8 cellular contexts compared by ENCODE assay signal in genomic region chrX:51894697-51895336, GRCh38. TPM values are rescaled to one million over a fixed set of nuclear protein-coding genes. Genes with fewer than 3 reads are reported as not detected.
DNase-seq lines count a peak whose midpoint lies in the region; ATAC-seq and TF ChIP-seq lines count a peak whose summit lies in the region.

No MANE protein-coding gene starts in this region.

- POLR2A ChIA-PET in CD4-positive, alpha-beta memory T cell (lab: Charles Lee; ENCODE audit: partially characterized antibody), result no interaction called here

- WGBS in right cardiac atrium, result 12% methylated on average over 25 of the region's 25 CpGs

- H3K27me3 ChIP-seq in CD4-positive, alpha-beta memory T cell (ENCODE audit: insufficient read depth, low read length), result no peaks in the 10 kb centered on the region
- no peaks in the 10 kb centered on the region for H3K27me3 ChIP-seq in right cardiac atrium (ENCODE audit: control insufficient read depth, insufficient read depth)

- peaks cover 11% of the 10 kb centered on the region for H3K4me1 ChIP-seq in CD4-positive, alpha-beta memory T cell (ENCODE audit: insufficient read depth, low read length)
- H3K4me1 ChIP-seq in right cardiac atrium (ENCODE audit: control insufficient read depth, insufficient read depth, low read length), result peaks cover 4% of the 10 kb centered on the region

- H3K27ac ChIP-seq in CD4-positive, alpha-beta memory T cell (ENCODE audit: low read depth, low read length), result no peak overlapping the region
- H3K27ac ChIP-seq in right cardiac atrium (ENCODE audit: low read length), result peak overlapping the region; percentile 45

- CTCF ChIA-PET in CD4-positive, alpha-beta memory T cell (lab: Charles Lee; ENCODE audit: partially characterized antibody), result no interaction called here

- peak overlapping the region; percentile 61 to 97 (median 84) for H3K4me3 Mint-ChIP-seq in CD4-positive, alpha-beta memory T cell

- no peak for DNase-seq in CD4-positive, alpha-beta memory T cell
- no peak for DNase-seq in activated naive CD4-positive, alpha-beta T cell treated with anti-CD3 and anti-CD28 coated beads, Interleukin-2, amount 50 U/mL, for 72 hours (ENCODE audit: low spot score in 2 of 2)
- DNase-seq in right cardiac atrium, result peak in 2 of 3 donors; percentile 65 to 68
- no peak for DNase-seq in retinal pigment epithelial cell (ENCODE audit: low read depth)
- DNase-seq in NCI-H2029 treated with DMSO at 0.1 percent for 48 hours (lab: John Stamatoyannopoulos, UW), result no peak
- DNase-seq in stimulated activated CD4-positive, alpha-beta T cell treated with anti-CD3 and anti-CD28 coated beads, Interleukin-4, amount 100 ng/mL, for 4 hours, result no peak

- no peaks in the 10 kb centered on the region for H3K9me3 ChIP-seq in CD4-positive, alpha-beta memory T cell (ENCODE audit: control insufficient read depth in 1 of 2, low read length in 2 of 2)
- no peaks in the 10 kb centered on the region for H3K9me3 ChIP-seq in right cardiac atrium (ENCODE audit: control insufficient read depth, low read length)

- intact Hi-C loops in CD4-positive, alpha-beta memory T cell (cut with micrococcal nuclease), result no loop called here
- intact Hi-C loops in right cardiac atrium (cut with DNase I), result no loop called here

- no peak overlapping the region for H3K27ac Mint-ChIP-seq in CD4-positive, alpha-beta memory T cell
- peak overlapping the region; percentile 92 to 97 for H3K27ac Mint-ChIP-seq in activated naive CD4-positive, alpha-beta T cell treated with anti-CD3 and anti-CD28 coated beads, Interleukin-2, amount 50 U/mL, for 72 hours

- H3K4me3 ChIP-seq in CD4-positive, alpha-beta memory T cell (ENCODE audit: low read length in 2 of 2), result no peak overlapping the region
- H3K4me3 ChIP-seq in right cardiac atrium (ENCODE audit: low read length) (peak overlapping the region; percentile 68), retinal pigment epithelial cell (ENCODE audit: low read length) (peak overlapping the region; percentile 85)

- H3K36me3 Mint-ChIP-seq in CD4-positive, alpha-beta memory T cell, result peaks cover 11 to 15% of the 10 kb centered on the region in 2 donors
- H3K36me3 Mint-ChIP-seq in activated naive CD4-positive, alpha-beta T cell treated with anti-CD3 and anti-CD28 coated beads, Interleukin-2, amount 50 U/mL, for 72 hours, result peaks cover 0 to 24% of the 10 kb centered on the region in 2 donors

- H3K36me3 ChIP-seq in CD4-positive, alpha-beta memory T cell (ENCODE audit: insufficient read depth, low read length), result no peaks in the 10 kb centered on the region

- peak; percentile 55 for ATAC-seq in GM19023 (IDR thresholded peaks at IDR 0.05; ENCODE audit: unreplicated experiment)
- peak; percentile 57 for ATAC-seq in HG03460 (IDR thresholded peaks at IDR 0.05; ENCODE audit: unreplicated experiment)
- no peak for ATAC-seq in activated naive CD4-positive, alpha-beta T cell treated with anti-CD3 and anti-CD28 coated beads, Interleukin-2, amount 50 U/mL, for 72 hours
- ATAC-seq in right cardiac atrium, result peak; percentile 28 to 43

- H3K27me3 Mint-ChIP-seq in CD4-positive, alpha-beta memory T cell, result no peaks in the 10 kb centered on the region

- TF ChIP-seq CTCF in retinal pigment epithelial cell (conservative IDR thresholded peaks at IDR 0.05; ENCODE audit: low read depth, low read length), result no peak

- H3K9me3 Mint-ChIP-seq in CD4-positive, alpha-beta memory T cell, result no peaks in the 10 kb centered on the region
- H3K9me3 Mint-ChIP-seq in activated naive CD4-positive, alpha-beta T cell treated with anti-CD3 and anti-CD28 coated beads, Interleukin-2, amount 50 U/mL, for 72 hours, result no peaks in the 10 kb centered on the region

- peaks cover 8 to 26% (median 18%) of the 10 kb centered on the region in 4 donors for H3K4me1 Mint-ChIP-seq in CD4-positive, alpha-beta memory T cell

RNA-seq across cellular contexts. Expression of gene MAGED1, which starts 1.4 kb away (rescaled TPM):
- 10 to 100 TPM; 27.4 to 34.6 TPM for total RNA-seq in CD4-positive, alpha-beta memory T cell
- 10 to 100 TPM; 31.7 to 41.1 TPM for polyA plus RNA-seq in CD4-positive, alpha-beta memory T cell
- total RNA-seq in activated naive CD4-positive, alpha-beta T cell treated with anti-CD3 and anti-CD28 coated beads, Interleukin-2, amount 50 U/mL, for 72 hours, result 10 to 100 TPM; 32.4 to 65.1 TPM
- total RNA-seq in right cardiac atrium, result 100 to 1,000 TPM in 2 of 4 donors, 10 to 100 TPM in 2; 81.9 to 118 (median 97.2) TPM
- 51.2 TPM for polyA plus RNA-seq in right cardiac atrium

Comparison
In these comparisons a context has a peak if more than half of its experiments do, and no peak if none do; other contexts are left out.
1. DNase-seq: peak in right cardiac atrium (2 of 3); none in CD4-positive, alpha-beta memory T cell (0 of 5), activated naive CD4-positive, alpha-beta T cell treated with anti-CD3 and anti-CD28 coated beads, Interleukin-2, amount 50 U/mL, for 72 hours (0 of 2), retinal pigment epithelial cell (single experiment), NCI-H2029 treated with DMSO at 0.1 percent for 48 hours (single experiment) and stimulated activated CD4-positive, alpha-beta T cell treated with anti-CD3 and anti-CD28 coated beads, Interleukin-4, amount 100 ng/mL, for 4 hours (0 of 2).
2. H3K4me3 ChIP-seq: peak in right cardiac atrium (single experiment) and retinal pigment epithelial cell (single experiment); none in CD4-positive, alpha-beta memory T cell (0 of 2).
3. H3K27ac Mint-ChIP-seq: peak in activated naive CD4-positive, alpha-beta T cell treated with anti-CD3 and anti-CD28 coated beads, Interleukin-2, amount 50 U/mL, for 72 hours (2 of 2); none in CD4-positive, alpha-beta memory T cell (0 of 7).
4. ATAC-seq: peak in GM19023 (single experiment), HG03460 (single experiment) and right cardiac atrium (2 of 2); none in activated naive CD4-positive, alpha-beta T cell treated with anti-CD3 and anti-CD28 coated beads, Interleukin-2, amount 50 U/mL, for 72 hours (0 of 2).